ENCODE assay signal across 19 cellular contexts in the genomic region with DNA sequence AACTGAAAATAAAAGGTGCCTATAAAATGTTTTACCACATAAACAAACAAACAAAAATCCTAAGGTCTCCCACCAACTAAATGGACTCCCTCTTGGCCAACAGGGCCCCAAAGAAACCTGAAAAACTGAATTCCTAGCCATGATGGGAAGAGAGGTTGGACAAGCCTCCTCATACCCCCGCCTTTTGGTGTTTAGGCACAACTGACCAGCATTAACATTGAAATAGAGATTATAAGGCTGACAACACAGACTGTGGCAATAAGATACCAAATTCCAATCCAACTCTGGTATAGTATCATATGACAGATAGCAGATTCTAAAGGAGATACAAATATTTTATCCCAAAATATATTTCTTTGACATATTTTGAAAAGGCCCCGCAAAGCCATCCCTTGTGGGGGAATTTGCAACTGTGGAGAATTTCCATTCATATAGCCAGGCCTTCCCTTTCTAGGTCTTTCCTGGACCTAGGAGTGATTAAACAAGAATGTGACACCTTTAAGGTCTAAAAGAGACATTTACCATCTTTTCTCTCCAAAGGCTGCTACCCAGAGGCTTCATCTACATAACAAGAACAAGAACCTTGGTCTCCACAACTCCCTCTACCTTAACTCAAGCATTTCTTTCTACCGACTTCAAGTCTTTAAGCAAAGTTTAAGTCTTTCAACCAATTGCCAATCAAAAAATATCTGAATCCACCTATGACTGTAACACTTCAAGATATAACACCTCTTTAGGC.
"Had no signal": no experiment of that assay in that cellular context is flagged by ENCODE, and none has a peak within 500 bp of the region (broad histone marks: within the 10 kb centered on the region; RNA-seq: fewer than 3 reads in every experiment).

No MANE protein-coding gene starts in this region.

- ATAC-seq: activated CD8-positive, alpha-beta T cell treated with anti-CD3 and anti-CD28 coated beads, Interleukin-2, amount 10 ng/mL, durations not matched to agents 7 days and 5 days; body of pancreas; left lobe of liver; naive thymus-derived CD8-positive, alpha-beta T cell; psoas muscle; right cardiac atrium; stimulated activated naive CD8-positive, alpha-beta T cell treated with anti-CD3 and anti-CD28 coated beads, Interleukin-15, Interleukin-2, amounts not matched to agents 100 U/mL and 50 U/mL, for 24 hours; T-helper 17 cell had no signal

- H3K9me3 ChIP-seq: body of pancreas, psoas muscle, thyroid gland had no signal

- H3K27ac Mint-ChIP-seq: activated CD4-positive, alpha-beta T cell treated with anti-CD3 and anti-CD28 coated beads, Interleukin-2, amount 10 ng/mL, durations not matched to agents 24 days and 14 days; activated CD8-positive, alpha-beta T cell treated with anti-CD3 and anti-CD28 coated beads, Interleukin-2, amount 10 ng/mL, durations not matched to agents 7 days and 5 days; activated naive CD4-positive, alpha-beta T cell treated with anti-CD3 and anti-CD28 coated beads, Interleukin-2, amount 50 U/mL, for 24 hours; naive thymus-derived CD8-positive, alpha-beta T cell; T-helper 17 cell had no signal

- H3K9me3 Mint-ChIP-seq: activated CD4-positive, alpha-beta T cell treated with anti-CD3 and anti-CD28 coated beads, Interleukin-2, amount 10 ng/mL, durations not matched to agents 24 days and 14 days; activated naive CD4-positive, alpha-beta T cell treated with anti-CD3 and anti-CD28 coated beads, Interleukin-2, amount 50 U/mL, for 24 hours had no signal

- H3K4me1 Mint-ChIP-seq: activated CD4-positive, alpha-beta T cell treated with anti-CD3 and anti-CD28 coated beads, Interleukin-2, amount 10 ng/mL, durations not matched to agents 24 days and 14 days; activated naive CD4-positive, alpha-beta T cell treated with anti-CD3 and anti-CD28 coated beads, Interleukin-2, amount 50 U/mL, for 24 hours; naive thymus-derived CD8-positive, alpha-beta T cell; T-helper 17 cell had no signal

- H3K27ac ChIP-seq: body of pancreas, cardiac muscle cell, psoas muscle, thyroid gland had no signal

- H3K27me3 ChIP-seq: body of pancreas, cardiac muscle cell, thyroid gland had no signal

- H3K4me3 Mint-ChIP-seq: activated CD4-positive, alpha-beta T cell treated with anti-CD3 and anti-CD28 coated beads, Interleukin-2, amount 10 ng/mL, durations not matched to agents 24 days and 14 days; activated CD8-positive, alpha-beta T cell treated with anti-CD3 and anti-CD28 coated beads, Interleukin-2, amount 10 ng/mL, durations not matched to agents 7 days and 5 days; activated naive CD4-positive, alpha-beta T cell treated with anti-CD3 and anti-CD28 coated beads, Interleukin-2, amount 50 U/mL, for 24 hours; naive thymus-derived CD8-positive, alpha-beta T cell; T-helper 17 cell had no signal

- DNase-seq: activated CD4-positive, alpha-beta T cell treated with anti-CD3 and anti-CD28 coated beads, Interleukin-2, amount 10 ng/mL, durations not matched to agents 24 days and 14 days; activated CD8-positive, alpha-beta T cell treated with anti-CD3 and anti-CD28 coated beads, Interleukin-2, amount 10 ng/mL, durations not matched to agents 7 days and 5 days; activated gamma-delta T cell treated with Interleukin-2 at 50 U/mL for 16 hours; activated T-cell treated with anti-CD3 and anti-CD28 coated beads, Interleukin-2, amount 50 U/mL, for 1 hour; anterior cingulate cortex; body of pancreas; cortex of kidney; naive thymus-derived CD8-positive, alpha-beta T cell; psoas muscle; right cardiac atrium; stimulated activated CD4-positive, alpha-beta T cell treated with anti-CD3 and anti-CD28 coated beads, Interleukin-4, amount 100 ng/mL, for 4 hours; stimulated activated naive CD8-positive, alpha-beta T cell treated with anti-CD3 and anti-CD28 coated beads, Interleukin-15, Interleukin-2, amounts not matched to agents 100 U/mL and 50 U/mL, for 24 hours; SW 1271; T-helper 17 cell; thyroid gland had no signal

- H3K4me1 ChIP-seq: body of pancreas, psoas muscle, thyroid gland had no signal

- H3K4me3 ChIP-seq: body of pancreas, cardiac muscle cell, lung, psoas muscle, thyroid gland had no signal

- H3K27me3 Mint-ChIP-seq: activated naive CD4-positive, alpha-beta T cell treated with anti-CD3 and anti-CD28 coated beads, Interleukin-2, amount 50 U/mL, for 24 hours had no signal

- H3K36me3 ChIP-seq: cardiac muscle cell, thyroid gland had no signal
